1 cellular context compared by ENCODE assay signal in genomic region chr14:73886449-73887115, GRCh38.
TF ChIP-seq lines count a peak whose summit lies in the region.

ZNF410 (plus strand) TSS chr14:73886859; CDS start chr14:73892176, 5,317 bp downstream.

TF ChIP-seq in HepG2, 621 proteins besides CTCF, POLR2A, EP300 and RAD21 (continued from another document and continues in another):
- peak; percentile 54; the same call in 1 of the 2 replicates for TF ChIP-seq ZBTB43 (CRISPR knock-in tag; conservative IDR thresholded peaks at IDR 0.05)
- no peak for TF ChIP-seq PAF1 (CRISPR knock-in tag; IDR thresholded peaks at IDR 0.05)
- TF ChIP-seq RNF219 (CRISPR knock-in tag; IDR thresholded peaks at IDR 0.05): no peak
- TF ChIP-seq ZNF570 (CRISPR knock-in tag; IDR thresholded peaks at IDR 0.05; ENCODE audit: borderline replicate concordance): no peak
- no peak for TF ChIP-seq TCF12 (IDR thresholded peaks at IDR 0.05)
- TF ChIP-seq TCF12 (CRISPR knock-in tag; IDR thresholded peaks at IDR 0.05): peak; percentile 85
- no peak for TF ChIP-seq ZNF7 (CRISPR knock-in tag; IDR thresholded peaks at IDR 0.05)
- no peak for TF ChIP-seq HOXA9 (CRISPR knock-in tag; IDR thresholded peaks at IDR 0.05; ENCODE audit: borderline replicate concordance)
- peak; percentile 49 for TF ChIP-seq HCFC1 (IDR thresholded peaks at IDR 0.05; ENCODE audit: low read depth, low read length)
- peak; percentile 39; the same call in 1 of the 2 replicates for TF ChIP-seq KDM3A (CRISPR knock-in tag; IDR thresholded peaks at IDR 0.05; ENCODE audit: low read depth)
- TF ChIP-seq ZNF558 (CRISPR knock-in tag; IDR thresholded peaks at IDR 0.05; ENCODE audit: borderline replicate concordance): no peak
- 0 out of 2 replicates have a peak, but pooled peaks have one; percentile 12 for TF ChIP-seq ZNF629 (CRISPR knock-in tag; conservative IDR thresholded peaks at IDR 0.05)
- TF ChIP-seq ZBTB38 (CRISPR knock-in tag; IDR thresholded peaks at IDR 0.05): peak; percentile 88
- peak; percentile 95 for TF ChIP-seq PHF8 (CRISPR knock-in tag; IDR thresholded peaks at IDR 0.05)
- no peak for TF ChIP-seq PTBP1 (IDR thresholded peaks at IDR 0.05; ENCODE audit: low read depth, low read length, poor library complexity, severe bottlenecking)
- TF ChIP-seq ZNF350 (CRISPR knock-in tag; IDR thresholded peaks at IDR 0.05; ENCODE audit: borderline replicate concordance, low read depth): peak; percentile 57; the same call in 1 of the 2 replicates
- TF ChIP-seq HNRNPUL1 (IDR thresholded peaks at IDR 0.05; ENCODE audit: low read depth, low read length): peak; percentile 68; the same call in 1 of the 2 replicates
- TF ChIP-seq ZNF562 (CRISPR knock-in tag; IDR thresholded peaks at IDR 0.05; ENCODE audit: borderline replicate concordance): no peak
- peak; percentile 40; the same call in 1 of the 2 replicates for TF ChIP-seq ZNF143 (CRISPR knock-in tag; IDR thresholded peaks at IDR 0.05)
- TF ChIP-seq ZMYM2 (CRISPR knock-in tag; IDR thresholded peaks at IDR 0.05): peak; percentile 92
- no peak for TF ChIP-seq ZNF597 (CRISPR knock-in tag; IDR thresholded peaks at IDR 0.05)
- no peak for TF ChIP-seq HNRNPH1 (optimal IDR thresholded peaks at IDR 0.05; ENCODE audit: low read depth, low read length)
- no peak for TF ChIP-seq FLYWCH1 (CRISPR knock-in tag; IDR thresholded peaks at IDR 0.05)
- no peak; the same call in 1 of the 2 replicates for TF ChIP-seq ZNF431 (CRISPR knock-in tag; IDR thresholded peaks at IDR 0.05; ENCODE audit: borderline replicate concordance, low read depth)
- 0 out of 2 replicates have a peak, but pooled peaks have one; percentile 55 for TF ChIP-seq ZNF468 (CRISPR knock-in tag; IDR thresholded peaks at IDR 0.05)
- no peak for TF ChIP-seq ZNF512 (CRISPR knock-in tag; IDR thresholded peaks at IDR 0.05)
- peak; percentile 94 for TF ChIP-seq PHF20 (CRISPR knock-in tag; IDR thresholded peaks at IDR 0.05)
- no peak for TF ChIP-seq ZSCAN22 (CRISPR knock-in tag; IDR thresholded peaks at IDR 0.05)
- TF ChIP-seq ZNF432 (CRISPR knock-in tag; IDR thresholded peaks at IDR 0.05; ENCODE audit: borderline replicate concordance): no peak
- no peak for TF ChIP-seq RXRB (CRISPR knock-in tag; IDR thresholded peaks at IDR 0.05; ENCODE audit: borderline replicate concordance)
- TF ChIP-seq MTF2 (CRISPR knock-in tag; IDR thresholded peaks at IDR 0.05; ENCODE audit: borderline replicate concordance): no peak
- peak; percentile 60; the same call in 1 of the 2 replicates for TF ChIP-seq KAT7 (CRISPR knock-in tag; IDR thresholded peaks at IDR 0.05; ENCODE audit: borderline replicate concordance)
- TF ChIP-seq CEBPG (CRISPR knock-in tag; IDR thresholded peaks at IDR 0.05): no peak
- TF ChIP-seq PHF5A (CRISPR knock-in tag; IDR thresholded peaks at IDR 0.05; ENCODE audit: low read depth, unreplicated experiment): peak; percentile 66
- peak; percentile 95 for TF ChIP-seq HDAC1 (CRISPR knock-in tag; IDR thresholded peaks at IDR 0.05)
- TF ChIP-seq REST (IDR thresholded peaks at IDR 0.05; ENCODE audit: borderline replicate concordance in 1 of 2, low read depth in 1 of 2, low read length in 2 of 2): no peak
- peak; percentile 91 for TF ChIP-seq ZNF883 (CRISPR knock-in tag; IDR thresholded peaks at IDR 0.05; ENCODE audit: not compliant biosample characterization)
- TF ChIP-seq ZNF569 (CRISPR knock-in tag; IDR thresholded peaks at IDR 0.05; ENCODE audit: borderline replicate concordance): no peak
- TF ChIP-seq MXI1 (IDR thresholded peaks at IDR 0.05; ENCODE audit: borderline replicate concordance, low read depth, low read length): peak; percentile 87; the same call in 2 of the 3 replicates
- no peak for TF ChIP-seq FOXP1 (IDR thresholded peaks at IDR 0.05)
- TF ChIP-seq FOXP1 (CRISPR knock-in tag; IDR thresholded peaks at IDR 0.05): no peak; the same call in 1 of the 2 replicates
- peak; percentile 35; the same call in 1 of the 2 replicates for TF ChIP-seq PRDM15 (CRISPR knock-in tag; IDR thresholded peaks at IDR 0.05)
- peak; percentile 89 for TF ChIP-seq MAZ (IDR thresholded peaks at IDR 0.05; ENCODE audit: borderline replicate concordance, low read depth, low read length)
- TF ChIP-seq MAZ (CRISPR knock-in tag; IDR thresholded peaks at IDR 0.05; ENCODE audit: low read depth): peak; percentile 75
- peak; percentile 69; the same call in 1 of the 2 replicates for TF ChIP-seq ZBTB7B (CRISPR knock-in tag; IDR thresholded peaks at IDR 0.05)
- no peak for TF ChIP-seq ZNF75D (CRISPR knock-in tag; IDR thresholded peaks at IDR 0.05; ENCODE audit: borderline replicate concordance)
- no peak for TF ChIP-seq TP53 (CRISPR knock-in tag; conservative IDR thresholded peaks at IDR 0.05)
- peak; percentile 39; the same call in 1 of the 2 replicates for TF ChIP-seq SMAD1 (CRISPR knock-in tag; IDR thresholded peaks at IDR 0.05; ENCODE audit: borderline replicate concordance, low read depth)
- TF ChIP-seq CENPX (CRISPR knock-in tag; IDR thresholded peaks at IDR 0.05): no peak
- no peak for TF ChIP-seq ZNF354B (CRISPR knock-in tag; IDR thresholded peaks at IDR 0.05)
- peak; percentile 88 for TF ChIP-seq GMEB1 (CRISPR knock-in tag; IDR thresholded peaks at IDR 0.05; ENCODE audit: borderline replicate concordance)
- peak; percentile 78; the same call in 1 of the 2 replicates for TF ChIP-seq ZNF253 (CRISPR knock-in tag; IDR thresholded peaks at IDR 0.05; ENCODE audit: borderline replicate concordance)
- peak; percentile 80; the same call in 1 of the 2 replicates for TF ChIP-seq ELF4 (CRISPR knock-in tag; IDR thresholded peaks at IDR 0.05; ENCODE audit: borderline replicate concordance)
- no peak for TF ChIP-seq ZNF576 (CRISPR knock-in tag; IDR thresholded peaks at IDR 0.05)
- no peak for TF ChIP-seq NPAS2 (CRISPR knock-in tag; IDR thresholded peaks at IDR 0.05; ENCODE audit: borderline replicate concordance)
- 0 out of 2 replicates have a peak, but pooled peaks have one; percentile 31 for TF ChIP-seq NFIB (CRISPR knock-in tag; IDR thresholded peaks at IDR 0.05; ENCODE audit: borderline replicate concordance)
